In genomic region chr2:240250985-240251847, GRCh38 we compare ENCODE assay signal across 9 cellular contexts.
DNase-seq lines count a peak whose midpoint lies in the region; ATAC-seq, FAIRE-seq and TF ChIP-seq lines count a peak whose summit lies in the region.
"Had no signal": no experiment of that assay in that cellular context is flagged by ENCODE, and none has a peak within 500 bp of the region (broad histone marks: within the 10 kb centered on the region; RNA-seq: fewer than 3 reads in every experiment).

No MANE protein-coding gene starts in this region.

- H3K79me2 ChIP-seq in astrocyte (ENCODE audit: insufficient read depth, low read length): no peaks in the 10 kb centered on the region

- peaks cover 14% of the 10 kb centered on the region for H3K4me1 Mint-ChIP-seq in astrocyte (ENCODE audit: low read depth, unreplicated experiment)

- intact Hi-C loops in right cardiac atrium (cut with DNase I): no loop called here

- FAIRE-seq in astrocyte (lab: Jason Lieb, UNC): peak; percentile 9
- FAIRE-seq: islet of Langerhans had no signal

- H3K27ac ChIP-seq in astrocyte (ENCODE audit: low read depth, low read length): peak overlapping the region; percentile 71
- H3K27ac ChIP-seq in right cardiac atrium (ENCODE audit: low read length): peak overlapping the region; percentile 68

- peak; percentile 91 for DNase-seq in Caki2 (ENCODE audit: low read depth)
- peak; percentile 91 for DNase-seq in MG63
- peak; percentile 78 for DNase-seq in astrocyte (ENCODE audit: low read depth)
- peak; percentile 95 to 97 (median 97) for DNase-seq in right cardiac atrium
- DNase-seq in pulmonary artery endothelial cell (ENCODE audit: low read depth, low spot score): peak; percentile 30
- DNase-seq in NCI-H510A treated with DMSO at 0.1 percent for 48 hours (lab: John Stamatoyannopoulos, UW): no peak

- H3K4me1 ChIP-seq in astrocyte (ENCODE audit: insufficient read depth, low read length): peaks cover 20% of the 10 kb centered on the region
- H3K4me1 ChIP-seq in right cardiac atrium (ENCODE audit: control insufficient read depth, insufficient read depth, low read length): peaks cover 11% of the 10 kb centered on the region

- H3K27me3 ChIP-seq in MG63 (no peaks in the 10 kb centered on the region), astrocyte (ENCODE audit: insufficient read depth, low read length) (no peaks in the 10 kb centered on the region), right cardiac atrium (ENCODE audit: control insufficient read depth, insufficient read depth) (no peaks in the 10 kb centered on the region)

- no peaks in the 10 kb centered on the region for H3K9me3 ChIP-seq in MG63
- no peaks in the 10 kb centered on the region for H3K9me3 ChIP-seq in astrocyte (ENCODE audit: insufficient read depth, low read depth, low read length)
- no peaks in the 10 kb centered on the region for H3K9me3 ChIP-seq in right cardiac atrium (ENCODE audit: control insufficient read depth, low read length)

- ATAC-seq in right cardiac atrium: peak; percentile 91 to 94
- ATAC-seq in HG03432 (IDR thresholded peaks at IDR 0.05; ENCODE audit: unreplicated experiment): no peak
- no peak for ATAC-seq in HG03159 (IDR thresholded peaks at IDR 0.05; ENCODE audit: unreplicated experiment)

- peak overlapping the region; percentile 82 for H3K9ac ChIP-seq in astrocyte (ENCODE audit: low read length)

- 23% methylated on average over 32 of the region's 32 CpGs for WGBS in right cardiac atrium

- no peak overlapping the region for H3K27ac Mint-ChIP-seq in astrocyte (ENCODE audit: unreplicated experiment)

- in situ Hi-C loops in Caki2 (cut with HindIII; ENCODE audit: low pct_unique_long_range_greater_than_20kb, low sequenced_read_pairs): no loop called here

- H3K36me3 ChIP-seq in MG63 (no peaks in the 10 kb centered on the region), astrocyte (ENCODE audit: insufficient read depth, low read length) (no peaks in the 10 kb centered on the region)

- peak overlapping the region; percentile 81 for H3K4me2 ChIP-seq in astrocyte (ENCODE audit: low read length)

- H3K4me3 ChIP-seq in MG63 (no peak overlapping the region), astrocyte (ENCODE audit: insufficient read depth, low read depth, low read length) (peak overlapping the region; percentile 37), right cardiac atrium (ENCODE audit: low read length) (no peak overlapping the region)

- no peak overlapping the region for H3K4me3 Mint-ChIP-seq in astrocyte (ENCODE audit: unreplicated experiment)

- no peak for TF ChIP-seq CTCF in astrocyte (IDR thresholded peaks at IDR 0.05; ENCODE audit: insufficient read depth, low read depth, low read length)

- H4K20me1 ChIP-seq in astrocyte (ENCODE audit: insufficient read depth, low read length): no peaks in the 10 kb centered on the region

- peak overlapping the region; percentile 79 for H2AFZ ChIP-seq in astrocyte (ENCODE audit: low read depth, low read length)

- H3K27me3 Mint-ChIP-seq in astrocyte (ENCODE audit: low read depth, unreplicated experiment): peaks cover 36% of the 10 kb centered on the region

- peaks cover 2% of the 10 kb centered on the region for H3K36me3 Mint-ChIP-seq in astrocyte (ENCODE audit: low read depth, unreplicated experiment)

- H3K9me3 Mint-ChIP-seq in astrocyte (ENCODE audit: unreplicated experiment): peaks cover 8% of the 10 kb centered on the region

Comparison
In these comparisons a context has a peak if more than half of its experiments do, and no peak if none do; other contexts are left out.
1. ATAC-seq: peak in right cardiac atrium (2 of 2); none in HG03432 (single experiment) and HG03159 (single experiment).